ENCODE assay signal across 12 cellular contexts in the genomic region with DNA sequence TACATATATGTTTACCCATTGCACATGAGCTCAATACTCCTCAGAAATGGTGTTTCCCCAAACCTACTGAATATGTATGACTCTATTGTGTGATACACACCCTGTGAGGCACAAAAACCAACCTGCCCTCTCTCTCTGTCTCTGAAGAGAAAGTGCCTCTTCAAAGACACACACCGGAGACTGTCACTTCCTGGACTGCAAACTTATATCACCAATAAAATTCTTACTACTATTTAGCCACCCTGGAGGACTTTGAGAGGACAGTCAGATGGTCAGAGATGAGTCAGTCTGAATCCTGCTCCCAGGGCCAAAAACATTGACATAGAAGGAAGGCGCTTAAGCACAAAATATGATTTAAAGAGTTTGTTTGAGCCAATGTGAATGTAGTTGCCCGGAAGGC.
A peak's percentile ranks its signal among the peaks of the same experiment; 100 is the strongest.
DNase-seq lines count a peak whose midpoint lies in the region; ATAC-seq and TF ChIP-seq lines count a peak whose summit lies in the region.
"Had no signal": no experiment of that assay in that cellular context is flagged by ENCODE, and none has a peak within 500 bp of the region (broad histone marks: within the 10 kb centered on the region; RNA-seq: fewer than 3 reads in every experiment).

No MANE protein-coding gene starts in this region.

- no peaks in the 10 kb centered on the region for H4K20me1 ChIP-seq in OCI-LY1 (ENCODE audit: insufficient read depth, low read length)
- H4K20me1 ChIP-seq: BLaER1 had no signal

- TF ChIP-seq CTCF in OCI-LY1 (IDR thresholded peaks at IDR 0.05; ENCODE audit: low read length) (no peak), WERI-Rb-1 (IDR thresholded peaks at IDR 0.05; ENCODE audit: low read depth, low read length) (no peak)

- no peaks in the 10 kb centered on the region for H3K9me3 ChIP-seq in OCI-LY1 (ENCODE audit: low read length)
- no peaks in the 10 kb centered on the region for H3K9me3 ChIP-seq in WERI-Rb-1 (ENCODE audit: severe bottlenecking)
- H3K9me3 ChIP-seq: BLaER1, pancreas, stomach had no signal

- no peaks in the 10 kb centered on the region for H3K9me2 ChIP-seq in OCI-LY1 (ENCODE audit: low read depth, low read length)

- peak overlapping the region; percentile 20 for H2AFZ ChIP-seq in ACC112 (ENCODE audit: low read length, unreplicated experiment)
- H2AFZ ChIP-seq in OCI-LY1 (ENCODE audit: low read length): peak overlapping the region; percentile 10

- H3K4me1 ChIP-seq in ACC112 (ENCODE audit: control insufficient read depth, insufficient read depth, low read length, unreplicated experiment) (peaks cover 19% of the 10 kb centered on the region), OCI-LY1 (ENCODE audit: insufficient read depth, low read length, severe bottlenecking) (peaks cover 16% of the 10 kb centered on the region)
- H3K4me1 ChIP-seq: BLaER1, pancreas, stomach had no signal

- peak overlapping the region; percentile 32; the same call in 1 of the 2 replicates for H3K4me2 ChIP-seq in OCI-LY1 (ENCODE audit: low read length)
- H3K4me2 ChIP-seq: BLaER1 had no signal

- H3K27ac ChIP-seq in ACC112 (ENCODE audit: low read depth, low read length) (no peak overlapping the region), OCI-LY1 (ENCODE audit: low read depth, low read length, poor library complexity, severe bottlenecking) (peak overlapping the region; percentile 19), WERI-Rb-1 (no peak overlapping the region)
- H3K27ac ChIP-seq: BLaER1, pancreas had no signal

- no peaks in the 10 kb centered on the region for H3K79me2 ChIP-seq in ACC112 (ENCODE audit: control insufficient read depth, insufficient read depth, low read length, unreplicated experiment)
- H3K79me2 ChIP-seq in OCI-LY1 (ENCODE audit: insufficient read depth, low read length): no peaks in the 10 kb centered on the region

- H3K27me3 ChIP-seq in ACC112 (ENCODE audit: insufficient read depth, low read length) (no peaks in the 10 kb centered on the region), OCI-LY1 (ENCODE audit: insufficient read depth, low read length) (no peaks in the 10 kb centered on the region), WERI-Rb-1 (ENCODE audit: insufficient read depth, low read depth, severe bottlenecking) (no peaks in the 10 kb centered on the region)
- H3K27me3 ChIP-seq: BLaER1, pancreas had no signal

- H3F3A ChIP-seq in OCI-LY1 (ENCODE audit: insufficient read depth, low read length): no peaks in the 10 kb centered on the region

- H3K36me3 ChIP-seq in ACC112 (ENCODE audit: insufficient read depth, low read length) (no peaks in the 10 kb centered on the region), OCI-LY1 (ENCODE audit: insufficient read depth, low read length) (no peaks in the 10 kb centered on the region), WERI-Rb-1 (no peaks in the 10 kb centered on the region)
- H3K36me3 ChIP-seq: BLaER1, pancreas, stomach had no signal

- ATAC-seq in GM21360 (IDR thresholded peaks at IDR 0.05; ENCODE audit: unreplicated experiment): no peak

- H3K9ac ChIP-seq in OCI-LY1 (ENCODE audit: low read length): no peak overlapping the region
- H3K9ac ChIP-seq: BLaER1 had no signal

- DNase-seq in activated effector memory CD4-positive, alpha-beta T cell treated with Interleukin-2 at 50 U/mL for 16 hours: peak; percentile 29
- peak; percentile 46 for DNase-seq in kidney tubule cell (ENCODE audit: low spot score)
- no peak for DNase-seq in COR-L47 (lab: John Stamatoyannopoulos, UW)
- DNase-seq in NCI-H2107 (lab: John Stamatoyannopoulos, UW): no peak
- DNase-seq in WERI-Rb-1: no peak
- DNase-seq: glutamatergic neuron, pancreas, stomach had no signal

- H3K4me3 ChIP-seq in ACC112 (ENCODE audit: low read depth, low read length) (no peak overlapping the region), OCI-LY1 (ENCODE audit: low read depth, low read length, poor library complexity, severe bottlenecking) (no peak overlapping the region), WERI-Rb-1 (ENCODE audit: low read depth, low read length) (no peak overlapping the region)
- H3K4me3 ChIP-seq: BLaER1, pancreas, stomach had no signal

Comparison
In these comparisons a context has a peak if more than half of its experiments do, and no peak if none do; other contexts are left out.
1. DNase-seq: peak in activated effector memory CD4-positive, alpha-beta T cell treated with Interleukin-2 at 50 U/mL for 16 hours (single experiment) and kidney tubule cell (single experiment); none in COR-L47 (single experiment), NCI-H2107 (single experiment) and WERI-Rb-1 (single experiment).